8 cellular contexts compared by ENCODE assay signal in the genomic region with DNA sequence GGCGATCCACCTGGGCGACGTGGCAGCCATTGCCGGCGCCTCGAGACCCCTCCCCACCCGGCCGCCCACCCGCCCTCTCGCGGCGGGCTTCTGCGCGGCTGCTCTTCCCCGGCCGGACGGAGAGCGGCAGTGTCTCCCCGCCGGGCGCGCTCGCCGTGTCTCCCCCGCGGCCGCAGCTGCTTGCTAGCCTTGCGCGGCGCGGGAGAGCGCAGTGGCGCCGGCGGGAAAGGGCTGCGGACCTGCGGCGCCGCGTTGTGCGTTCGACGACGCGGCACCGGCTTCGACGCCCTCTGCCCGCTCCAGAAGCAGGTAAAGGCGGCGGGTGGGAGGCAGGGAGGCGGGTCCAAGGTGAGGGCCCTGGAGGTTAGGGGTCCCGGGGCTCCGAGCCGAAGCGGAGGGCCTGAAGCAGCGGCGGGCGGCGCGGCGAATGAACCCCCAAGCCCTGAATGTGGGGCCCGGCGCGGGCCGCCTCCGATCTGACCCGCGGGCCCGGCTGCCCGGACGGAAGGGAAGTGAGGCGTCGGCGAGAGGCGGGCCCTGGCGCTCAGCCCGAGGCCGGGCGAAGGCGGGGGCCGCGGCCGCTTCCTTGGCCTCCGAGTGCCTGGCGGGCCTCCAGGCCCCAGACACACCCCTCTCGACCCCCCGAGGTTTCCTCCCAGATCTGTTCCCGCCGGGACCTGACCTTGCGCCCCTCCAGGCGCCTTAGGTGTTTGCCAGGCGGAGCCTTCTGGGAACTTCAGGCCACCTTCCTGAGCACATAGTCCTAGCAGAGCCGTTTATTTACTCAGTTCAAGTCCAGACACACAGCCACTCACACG. TPM values are rescaled to one million over a fixed set of nuclear protein-coding genes. Genes with fewer than 3 reads are reported as not detected.
DNase-seq lines count a peak whose midpoint lies in the region; ATAC-seq and TF ChIP-seq lines count a peak whose summit lies in the region.

A gene (plus strand): TSS at position 129 of the 818 bp plus-strand sequence. CDS start 40,491 bp downstream, outside the sequence.

- H3K36me3 Mint-ChIP-seq in T-cell = no peaks in the 10 kb centered on the region
- H3K36me3 Mint-ChIP-seq in progenitor cell of endocrine pancreas (ENCODE audit: insufficient read depth) = peaks cover 4% of the 10 kb centered on the region

- 0% methylated on average over 79 to 93 of the region's 95 CpGs for WGBS in heart right ventricle, 2 donors

- H3K4me1 Mint-ChIP-seq in T-cell (peaks cover 31 to 44% (median 37%) of the 10 kb centered on the region in 3 donors), progenitor cell of endocrine pancreas (ENCODE audit: low read depth) (peaks cover 21% of the 10 kb centered on the region)

- intact Hi-C loops in heart right ventricle (cut with DNase I) = loop anchor here in 9 of 10 donors (2.0 to 10.0 kb wide), 10 partner anchors 80 to 592 kb away; a partner anchor contains a TSS

- H3K4me1 ChIP-seq in adipocyte (ENCODE audit: control insufficient read depth, insufficient read depth, low read length) (peaks cover 23% of the 10 kb centered on the region), heart right ventricle (peaks cover 0 to 27% (median 15%) of the 10 kb centered on the region in 9 donors)

- TF ChIP-seq CTCF in heart right ventricle (IDR thresholded peaks at IDR 0.05) (peak; percentile 46 to 96 (median 79)), progenitor cell of endocrine pancreas (IDR thresholded peaks at IDR 0.05; ENCODE audit: unreplicated experiment) (peak; percentile 76)

- H3K9me3 ChIP-seq in adipocyte (ENCODE audit: control insufficient read depth, low read length) (no peaks in the 10 kb centered on the region), heart right ventricle (no peaks in the 10 kb centered on the region)

- H3K9me3 Mint-ChIP-seq in T-cell (no peaks in the 10 kb centered on the region), progenitor cell of endocrine pancreas (ENCODE audit: low read depth) (no peaks in the 10 kb centered on the region)

- peak within 1 kb of the TSS; percentile 99 for H3K9ac ChIP-seq in adipocyte (ENCODE audit: low read length)

- peak within 1 kb of the TSS; percentile 98 to 100 (median 100) for H3K27ac ChIP-seq in heart right ventricle

- ATAC-seq in HG02610 (IDR thresholded peaks at IDR 0.05; ENCODE audit: unreplicated experiment) = peak; percentile 61
- peak; percentile 69 to 79 (median 76) for ATAC-seq in T-cell (replicated peaks in 1 of 4)
- peak; percentile 81 to 92 (median 89) for ATAC-seq in heart right ventricle

- H3K36me3 ChIP-seq in adipocyte (ENCODE audit: control insufficient read depth, insufficient read depth, low read length, severe bottlenecking) = no peaks in the 10 kb centered on the region
- no peaks in the 10 kb centered on the region for H3K36me3 ChIP-seq in heart right ventricle

- peak within 1 kb of the TSS; percentile 89 for H3K4me3 ChIP-seq in adipocyte (ENCODE audit: low read length)
- peak within 1 kb of the TSS; percentile 57 to 99 (median 94) for H3K4me3 ChIP-seq in heart right ventricle

- TF ChIP-seq POLR2A in GM10847 (IDR thresholded peaks at IDR 0.05; ENCODE audit: extremely low read depth, insufficient read length) = peak; percentile 45

- CTCF ChIA-PET in T-cell (lab: Charles Lee) = interaction anchor here (0.6 to 1.8 kb wide), 12 partner anchors 21 to 588 kb away, joined by 3 to 14 read pairs (median 4); no protein-coding TSS in a partner anchor

- H3K27ac Mint-ChIP-seq in T-cell (peak within 1 kb of the TSS; percentile 96), progenitor cell of endocrine pancreas (peak within 1 kb of the TSS; percentile 100)

- H3K4me3 Mint-ChIP-seq in T-cell (peak within 1 kb of the TSS; percentile 94 to 98 (median 95)), progenitor cell of endocrine pancreas (ENCODE audit: low read depth) (peak within 1 kb of the TSS; percentile 89)

- peak; percentile 90 for DNase-seq in NCI-H1092 treated with DMSO at 0.1 percent for 48 hours (lab: John Stamatoyannopoulos, UW)
- DNase-seq in T-cell = peak; percentile 41 to 78 (median 64)
- DNase-seq in adipocyte (ENCODE audit: low read depth) = peak; percentile 93
- DNase-seq in heart right ventricle = peak; percentile 81 to 87
- DNase-seq in progenitor cell of endocrine pancreas (ENCODE audit: low spot score, unreplicated experiment) = peak; percentile 75
- DNase-seq in ureter (ENCODE audit: low spot score) = peak; percentile 76

- H3K27me3 ChIP-seq in adipocyte (replicated peaks; ENCODE audit: control insufficient read depth, insufficient read depth, low read length) (no peaks in the 10 kb centered on the region), heart right ventricle (no peaks in the 10 kb centered on the region)

- H3K27me3 Mint-ChIP-seq in T-cell = no peaks in the 10 kb centered on the region
- H3K27me3 Mint-ChIP-seq in progenitor cell of endocrine pancreas = no peaks in the 10 kb centered on the region

- POLR2A ChIA-PET in T-cell (lab: Charles Lee) = interaction anchor here (0.6 to 1.2 kb wide), 2 partner anchors 143 to 270 kb away, joined by 3 to 11 read pairs; no protein-coding TSS in a partner anchor

RNA-seq across cellular contexts. Expression of the gene that starts here (rescaled TPM):
- total RNA-seq in T-cell = 10 to 100 TPM; 12.6 to 38.3 (median 15.3) TPM
- 1 to 10 TPM; 3.0 to 6.9 (median 5.4) TPM for total RNA-seq in heart right ventricle
- 1 to 10 TPM in 1 of 2 donors, under 1 TPM in 1; 0.65 to 1.0 TPM for polyA plus RNA-seq in heart right ventricle
- total RNA-seq in progenitor cell of endocrine pancreas = 49.3 and 50.5 TPM in 2 replicates
- 14.0 TPM for total RNA-seq in ureter

Comparison
In these comparisons a context has a peak if more than half of its experiments do, and no peak if none do; other contexts are left out.
1. Peak in every context shown above with its lines: DNase-seq, ATAC-seq, H3K4me3 ChIP-seq and H3K27ac ChIP-seq.